ENCODE assay signal across 1 cellular context in the genomic region with DNA sequence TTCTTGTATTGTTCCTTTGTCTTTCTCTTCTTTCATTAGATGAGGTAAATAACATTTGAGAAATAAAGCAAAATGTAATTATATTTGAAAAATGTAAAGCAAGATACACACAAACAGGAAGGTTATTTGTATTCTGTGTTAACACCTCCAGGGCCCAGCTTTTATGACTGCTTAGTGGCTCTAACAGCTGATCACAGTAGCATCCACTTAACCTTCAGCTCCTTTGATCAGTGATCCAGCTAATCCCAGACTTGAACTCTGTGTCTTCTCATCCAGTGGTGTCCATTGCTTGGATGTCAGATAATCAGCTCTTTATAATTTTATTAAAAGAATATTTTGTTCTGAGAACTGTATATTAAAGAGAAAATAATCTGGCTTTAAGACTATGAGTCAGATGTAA.
TF ChIP-seq lines count a peak whose summit lies in the region.

No MANE protein-coding gene starts in this region.

TF ChIP-seq in WTC11, 78 proteins besides CTCF, POLR2A, EP300 and RAD21 (continued from another document):
- no peak for TF ChIP-seq AR (CRISPR knock-in tag; IDR thresholded peaks at IDR 0.05)
- no peak for TF ChIP-seq SOX15 (CRISPR knock-in tag; IDR thresholded peaks at IDR 0.05)
- no peak for TF ChIP-seq IRF2 (CRISPR knock-in tag; IDR thresholded peaks at IDR 0.05; ENCODE audit: borderline replicate concordance, low read depth)
- no peak for TF ChIP-seq FOXP4 (CRISPR knock-in tag; IDR thresholded peaks at IDR 0.05)
- no peak for TF ChIP-seq TEAD1 (CRISPR knock-in tag; IDR thresholded peaks at IDR 0.05)
- TF ChIP-seq ESRRA (CRISPR knock-in tag; IDR thresholded peaks at IDR 0.05; ENCODE audit: borderline replicate concordance), result no peak
